In the genomic region with DNA sequence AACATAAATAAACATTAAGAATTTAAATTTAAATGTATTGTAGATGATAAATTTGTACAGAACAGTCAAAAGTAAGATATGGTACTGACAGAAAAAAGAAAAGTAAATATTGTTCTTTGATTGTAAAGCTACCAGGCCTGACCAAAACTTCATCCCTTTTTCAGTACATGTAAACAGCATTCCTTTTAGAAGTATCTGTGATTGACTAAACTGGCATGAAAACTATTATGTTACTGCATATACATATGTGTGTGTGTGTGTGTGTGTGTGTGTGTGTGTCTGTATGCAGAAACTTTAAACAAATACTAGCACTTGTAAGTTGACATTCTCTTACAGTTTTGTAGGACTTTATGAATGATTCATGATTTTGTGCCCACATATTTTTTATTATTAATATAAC, we compare ENCODE assay signal across 23 cellular contexts.
"Had no signal": no experiment of that assay in that cellular context is flagged by ENCODE, and none has a peak within 500 bp of the region (broad histone marks: within the 10 kb centered on the region; RNA-seq: fewer than 3 reads in every experiment).

No MANE protein-coding gene starts in this region.

- H3K9ac ChIP-seq: neural progenitor cell, parathyroid adenoma had no signal

- H3K79me2 ChIP-seq: parathyroid adenoma had no signal

- H3K4me3 ChIP-seq: coronary artery, esophagus squamous epithelium, gastrocnemius medialis, lung, neural progenitor cell, right lobe of liver, smooth muscle cell, stomach, thyroid gland, vagina had no signal

- ATAC-seq: effector memory CD8-positive, alpha-beta T cell; gastrocnemius medialis; left lobe of liver; naive thymus-derived CD4-positive, alpha-beta T cell; right lobe of liver had no signal

- H3K9me3 ChIP-seq: esophagus squamous epithelium, gastrocnemius medialis, right lobe of liver, stomach, thyroid gland, vagina had no signal

- H3K36me3 ChIP-seq: esophagus squamous epithelium, gastrocnemius medialis, neural progenitor cell, right lobe of liver, stomach, thyroid gland, vagina had no signal

- H2AFZ ChIP-seq: neural progenitor cell, parathyroid adenoma had no signal

- H3K27ac ChIP-seq: coronary artery, esophagus squamous epithelium, gastrocnemius medialis, neural progenitor cell, parathyroid adenoma, right lobe of liver, stomach, thyroid gland, vagina had no signal

- H3K27me3 ChIP-seq: esophagus squamous epithelium, gastrocnemius medialis, neural progenitor cell, right lobe of liver, stomach, thyroid gland, vagina had no signal

- H3K4me1 ChIP-seq: esophagus squamous epithelium, gastrocnemius medialis, neural progenitor cell, parathyroid adenoma, stomach, thyroid gland, vagina had no signal

- H3K4me2 ChIP-seq: neural progenitor cell, smooth muscle cell had no signal

- DNase-seq: effector memory CD8-positive, alpha-beta T cell; erythroblast; esophagus squamous epithelium; foreskin fibroblast; gastrocnemius medialis; head of caudate nucleus; kidney; naive thymus-derived CD4-positive, alpha-beta T cell; right lobe of liver; stimulated activated CD4-positive, alpha-beta T cell treated with anti-CD3 and anti-CD28 coated beads, Interleukin-12 subunit alpha, Interleukin-12 subunit beta, amount 100 ng/mL, for 4 hours; stimulated activated CD4-positive, alpha-beta T cell treated with anti-CD3 and anti-CD28 coated beads, Interleukin-1b, Interleukin-23, amount 100 ng/mL, for 48 hours; stimulated activated CD4-positive, alpha-beta T cell treated with anti-CD3 and anti-CD28 coated beads, Interleukin-4, amount 100 ng/mL, for 1 hour; stimulated activated CD8-positive, alpha-beta memory T cell treated with anti-CD3 and anti-CD28 coated beads, Interleukin-4, amount 100 ng/mL, for 48 hours; stimulated activated naive CD4-positive, alpha-beta T cell; stomach; thyroid gland had no signal
